Comparison of ENCODE assay signal across 28 cellular contexts in the genomic region with DNA sequence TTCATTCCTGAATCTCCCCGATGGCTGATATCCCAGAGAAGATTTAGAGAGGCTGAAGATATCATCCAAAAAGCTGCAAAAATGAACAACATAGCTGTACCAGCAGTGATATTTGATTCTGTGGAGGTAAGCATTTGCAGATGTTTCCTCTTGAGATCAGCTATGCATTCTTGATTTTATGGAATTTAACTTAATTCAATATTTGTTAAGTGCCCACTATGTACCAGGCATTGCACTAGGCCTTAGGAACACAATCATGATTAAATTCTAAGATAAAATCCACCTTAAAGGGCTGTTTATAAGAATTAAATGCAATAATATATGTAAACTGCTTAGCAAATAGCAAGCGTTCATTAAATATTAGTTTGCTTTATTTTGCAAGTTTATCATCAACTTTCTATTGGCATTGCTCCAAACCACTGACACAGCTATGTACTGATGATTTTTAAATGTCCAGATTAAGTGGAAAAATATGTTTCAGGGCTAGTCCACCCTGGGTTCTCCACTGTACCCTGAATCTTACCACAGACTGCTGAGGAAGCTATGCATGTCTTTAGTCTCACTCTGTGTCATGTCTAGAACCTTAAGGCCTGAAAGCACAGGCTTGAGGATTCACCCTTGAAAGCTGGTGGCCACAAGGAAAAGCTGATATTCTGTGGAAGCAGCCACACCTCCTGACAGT. TPM values are rescaled to one million over a fixed set of nuclear protein-coding genes. Genes with fewer than 3 reads are reported as not detected.
A peak's percentile ranks its signal among the peaks of the same experiment; 100 is the strongest.
DNase-seq lines count a peak whose midpoint lies in the region; ATAC-seq, FAIRE-seq and TF ChIP-seq lines count a peak whose summit lies in the region.
"Had no signal": no experiment of that assay in that cellular context is flagged by ENCODE, and none has a peak within 500 bp of the region (broad histone marks: within the 10 kb centered on the region; RNA-seq: fewer than 3 reads in every experiment).

No MANE protein-coding gene starts in this region.

- H3K4me3 ChIP-seq in GM23248 = no peak overlapping the region
- H3K4me3 ChIP-seq in astrocyte (ENCODE audit: insufficient read depth, low read depth, low read length) = no peak overlapping the region
- H3K4me3 ChIP-seq in fibroblast of villous mesenchyme (ENCODE audit: low read depth, low read length) = no peak overlapping the region
- H3K4me3 ChIP-seq: hepatocyte, lower lobe of right lung had no signal

- in situ Hi-C loops in GM23248 (cut with MboI) = no loop called here

- TF ChIP-seq CTCF in 22Rv1 (IDR thresholded peaks at IDR 0.05) (no peak), astrocyte (IDR thresholded peaks at IDR 0.05; ENCODE audit: insufficient read depth, low read depth, low read length) (no peak), fibroblast of villous mesenchyme (IDR thresholded peaks at IDR 0.05; ENCODE audit: insufficient read depth, low read depth, low read length) (no peak)

- H3F3A ChIP-seq in GM23248 (ENCODE audit: insufficient read depth) = no peaks in the 10 kb centered on the region

- H3K36me3 ChIP-seq in GM23248 (ENCODE audit: low read depth) = peaks cover 30% of the 10 kb centered on the region; the same call in 1 of the 2 replicates
- no peaks in the 10 kb centered on the region for H3K36me3 ChIP-seq in astrocyte (ENCODE audit: insufficient read depth, low read length)

- no peak for FAIRE-seq in astrocyte (lab: Jason Lieb, UNC)
- FAIRE-seq: islet of Langerhans, urothelium cell line had no signal

- H3K4me3 Mint-ChIP-seq in astrocyte (ENCODE audit: unreplicated experiment) = no peak overlapping the region
- H3K4me3 Mint-ChIP-seq: activated naive CD8-positive, alpha-beta T cell treated with anti-CD3 and anti-CD28 coated beads, Interleukin-2, amount 50 U/mL, for 24 hours; CD4-positive, CD25-positive, alpha-beta regulatory T cell; T-cell had no signal

- H3K9ac ChIP-seq in GM23248 = 0 out of 2 replicates have a peak overlapping the region, but pooled peaks have one; percentile 2
- no peak overlapping the region for H3K9ac ChIP-seq in astrocyte (ENCODE audit: low read length)

- H3K9me3 ChIP-seq in GM23248 (ENCODE audit: low read depth) (no peaks in the 10 kb centered on the region), astrocyte (ENCODE audit: insufficient read depth, low read depth, low read length) (no peaks in the 10 kb centered on the region)
- H3K9me3 ChIP-seq: lower lobe of right lung had no signal

- H3K4me1 ChIP-seq in GM23248 (ENCODE audit: insufficient read depth) (peaks cover 6% of the 10 kb centered on the region), astrocyte (ENCODE audit: insufficient read depth, low read length) (no peaks in the 10 kb centered on the region)
- H3K4me1 ChIP-seq: lower lobe of right lung had no signal

- H3K36me3 Mint-ChIP-seq in astrocyte (ENCODE audit: low read depth, unreplicated experiment) = peaks cover 8% of the 10 kb centered on the region
- H3K36me3 Mint-ChIP-seq: CD4-positive, CD25-positive, alpha-beta regulatory T cell had no signal

- H3K27me3 ChIP-seq in GM23248 (replicated peaks; ENCODE audit: insufficient read depth) = no peaks in the 10 kb centered on the region
- no peaks in the 10 kb centered on the region for H3K27me3 ChIP-seq in astrocyte (ENCODE audit: insufficient read depth, low read length)
- H3K27me3 ChIP-seq: hepatocyte had no signal

- H4K20me1 ChIP-seq in GM23248 (ENCODE audit: insufficient read depth) (no peaks in the 10 kb centered on the region), astrocyte (ENCODE audit: insufficient read depth, low read length) (no peaks in the 10 kb centered on the region)

- no peak overlapping the region for H2AFZ ChIP-seq in GM23248
- no peak overlapping the region for H2AFZ ChIP-seq in astrocyte (ENCODE audit: low read depth, low read length)
- H2AFZ ChIP-seq: hepatocyte had no signal

- H3K27ac ChIP-seq in 22Rv1 (peak overlapping the region; percentile 62), GM23248 (no peak overlapping the region), astrocyte (ENCODE audit: low read depth, low read length) (no peak overlapping the region)
- H3K27ac ChIP-seq: hepatocyte, lower lobe of right lung had no signal

- H3K27me3 Mint-ChIP-seq in astrocyte (ENCODE audit: low read depth, unreplicated experiment) = no peaks in the 10 kb centered on the region
- H3K27me3 Mint-ChIP-seq: activated naive CD8-positive, alpha-beta T cell treated with anti-CD3 and anti-CD28 coated beads, Interleukin-2, amount 50 U/mL, for 24 hours; CD4-positive, CD25-positive, alpha-beta regulatory T cell; T-cell had no signal

- ATAC-seq in GM21360 (IDR thresholded peaks at IDR 0.05; ENCODE audit: unreplicated experiment) = no peak
- ATAC-seq: activated naive CD8-positive, alpha-beta T cell treated with anti-CD3 and anti-CD28 coated beads, Interleukin-2, amount 50 U/mL, for 24 hours; lower lobe of right lung; T-cell had no signal

- DNase-seq in GM23248 (peak; percentile 42), astrocyte (ENCODE audit: low read depth) (peak; percentile 20), fibroblast of villous mesenchyme (ENCODE audit: low read depth) (peak; percentile 30), dedifferentiated amniotic fluid mesenchymal stem cell (ENCODE audit: extremely low spot score) (no peak), NCI-H2081 (lab: John Stamatoyannopoulos, UW) (no peak)
- DNase-seq in stimulated activated naive CD4-positive, alpha-beta T cell (lab: John Stamatoyannopoulos, UW) = no peak
- DNase-seq: activated CD4-positive, alpha-beta T cell treated with anti-CD3 and anti-CD28 coated beads, Interleukin-2, amount 50 U/mL, for 48 hours; activated effector memory CD4-positive, alpha-beta T cell treated with anti-CD3 and anti-CD28 coated beads, Interleukin-2, amount 50 U/mL, for 16 hours; activated naive CD8-positive, alpha-beta T cell treated with anti-CD3 and anti-CD28 coated beads, Interleukin-2, amount 50 U/mL, for 24 hours; CD4-positive, CD25-positive, alpha-beta regulatory T cell; central memory CD4-positive, alpha-beta T cell; GOT3; lower lobe of right lung; NCI-H1092; NCI-H2029; NCI-H345; NCI-H82; occipital lobe; OCI-M1; retina; SHP77; stimulated activated CD4-positive, alpha-beta T cell treated with anti-CD3 and anti-CD28 coated beads, Interleukin-12 subunit alpha, Interleukin-12 subunit beta, amount 100 ng/mL, for 4 hours; T-cell had no signal

- H3K4me2 ChIP-seq in GM23248 (ENCODE audit: unreplicated experiment) = no peak overlapping the region
- no peak overlapping the region for H3K4me2 ChIP-seq in astrocyte (ENCODE audit: low read length)
- H3K4me2 ChIP-seq: hepatocyte had no signal

- no peaks in the 10 kb centered on the region for H3K9me3 Mint-ChIP-seq in astrocyte (ENCODE audit: unreplicated experiment)
- H3K9me3 Mint-ChIP-seq: activated naive CD8-positive, alpha-beta T cell treated with anti-CD3 and anti-CD28 coated beads, Interleukin-2, amount 50 U/mL, for 24 hours; CD4-positive, CD25-positive, alpha-beta regulatory T cell; T-cell had no signal

- H3K9me2 ChIP-seq in GM23248 (ENCODE audit: insufficient read depth) = no peaks in the 10 kb centered on the region

- WGBS in GM23248 (ENCODE audit: low coverage in 1 of 2, low lambda C conversion rate in 2 of 2, missing lambda C conversion rate in 2 of 2), 2 experiments = 32 to 46% methylated on average over 2 of the region's 2 CpGs

- no peak overlapping the region for H3K27ac Mint-ChIP-seq in astrocyte (ENCODE audit: unreplicated experiment)
- H3K27ac Mint-ChIP-seq: activated naive CD8-positive, alpha-beta T cell treated with anti-CD3 and anti-CD28 coated beads, Interleukin-2, amount 50 U/mL, for 24 hours; CD4-positive, CD25-positive, alpha-beta regulatory T cell; T-cell had no signal

- peaks cover 2% of the 10 kb centered on the region for H3K4me1 Mint-ChIP-seq in astrocyte (ENCODE audit: low read depth, unreplicated experiment)
- H3K4me1 Mint-ChIP-seq: activated naive CD8-positive, alpha-beta T cell treated with anti-CD3 and anti-CD28 coated beads, Interleukin-2, amount 50 U/mL, for 24 hours; CD4-positive, CD25-positive, alpha-beta regulatory T cell; T-cell had no signal

- H3K79me2 ChIP-seq in GM23248 (ENCODE audit: insufficient read depth) (no peaks in the 10 kb centered on the region), astrocyte (ENCODE audit: insufficient read depth, low read length) (no peaks in the 10 kb centered on the region)
- H3K79me2 ChIP-seq: hepatocyte had no signal

RNA-seq across cellular contexts. Expression of a gene that starts 33.2 kb away (rescaled TPM):
- total RNA-seq in GM23248 (2014; rRNA removed; shearing (Covaris generic)) = 26.0 and 26.3 TPM in 2 replicates
- 24.0 and 26.1 TPM in 2 replicates for polyA plus RNA-seq in GM23248 (2016; fragmentation: Nextera tagmentation; extraction: Ambion mirVana)
- 4.1 and 4.5 TPM in 2 replicates for total RNA-seq in astrocyte
- total RNA-seq in fibroblast of villous mesenchyme = 6.8 and 16.4 TPM in 2 replicates
- total RNA-seq: CD4-positive, CD25-positive, alpha-beta regulatory T cell had no signal
- polyA plus RNA-seq: CD4-positive, CD25-positive, alpha-beta regulatory T cell had no signal

RNA-seq across cellular contexts. Expression of a gene that starts 42.1 kb away (rescaled TPM):
- 1.9 and 3.0 TPM in 2 replicates for total RNA-seq in GM23248 (2014; rRNA removed; shearing (Covaris generic))
- polyA plus RNA-seq in GM23248 (2016; fragmentation: Nextera tagmentation; extraction: Ambion mirVana) = 1.7 and 2.4 TPM in 2 replicates
- total RNA-seq in astrocyte (5.8 and 8.3 TPM in 2 replicates), fibroblast of villous mesenchyme (5.8 and 7.3 TPM in 2 replicates)

Comparison
In these comparisons a context has a peak if more than half of its experiments do, and no peak if none do; other contexts are left out.
1. DNase-seq: peak in GM23248 (single experiment), astrocyte (single experiment) and fibroblast of villous mesenchyme (single experiment); none in dedifferentiated amniotic fluid mesenchymal stem cell (single experiment), stimulated activated naive CD4-positive, alpha-beta T cell (0 of 6) and NCI-H2081 (0 of 2).